Comparison of ENCODE assay signal across 1 cellular context in the genomic region with DNA sequence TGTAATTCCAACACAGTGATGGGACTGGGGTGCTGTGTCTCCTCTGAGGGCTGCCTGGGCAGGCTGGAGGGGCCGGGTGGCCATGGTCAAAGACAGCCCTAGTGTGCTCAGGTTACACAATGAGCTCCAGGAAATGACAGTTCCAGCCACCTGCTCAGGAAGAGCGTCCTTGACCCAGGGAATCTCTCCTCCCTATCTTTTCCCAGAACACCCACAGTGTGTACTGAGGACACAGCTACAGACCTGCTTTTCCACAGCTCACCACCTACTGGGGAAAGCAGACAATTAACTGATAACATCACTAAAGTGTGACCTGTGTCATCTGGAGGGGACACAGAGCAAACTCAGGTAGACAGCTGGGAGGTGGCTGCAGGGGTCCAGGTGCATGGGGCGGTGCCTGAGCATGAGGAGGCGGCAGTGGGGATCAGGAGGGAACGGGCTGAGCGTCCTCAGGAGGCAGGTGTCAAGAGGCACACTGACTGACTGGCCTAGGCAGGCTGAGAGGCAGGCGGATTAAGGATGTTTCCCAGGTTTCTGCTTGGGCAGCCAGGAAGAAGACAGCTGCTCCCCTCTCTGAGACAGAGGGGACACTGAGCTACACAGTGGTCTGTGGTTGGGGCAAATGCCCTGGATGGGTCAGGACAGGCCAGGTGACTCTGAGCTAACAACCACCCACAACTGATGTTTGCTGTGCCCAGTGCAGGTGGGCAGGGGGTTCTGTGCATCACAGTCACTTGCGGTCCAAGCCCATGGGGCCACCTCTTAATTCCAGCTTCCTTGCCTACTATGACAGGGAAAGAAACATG.
TF ChIP-seq lines count a peak whose summit lies in the region.

No MANE protein-coding gene starts in this region.

TF ChIP-seq in HepG2, 621 proteins besides CTCF, POLR2A, EP300 and RAD21 (continues in another document):
- TF ChIP-seq ZNF333 (CRISPR knock-in tag; IDR thresholded peaks at IDR 0.05; ENCODE audit: borderline replicate concordance), result no peak
- TF ChIP-seq ZNF891 (CRISPR knock-in tag; IDR thresholded peaks at IDR 0.05), result no peak; the same call in 1 of the 2 replicates
- TF ChIP-seq SALL1 (CRISPR knock-in tag; IDR thresholded peaks at IDR 0.05), result peak; percentile 98
- peak; percentile 68; the same call in 1 of the 2 replicates for TF ChIP-seq ZFP37 (CRISPR knock-in tag; IDR thresholded peaks at IDR 0.05; ENCODE audit: borderline replicate concordance)
- 0 out of 2 replicates have a peak, but pooled peaks have one; percentile 49 for TF ChIP-seq KMT2A (CRISPR knock-in tag; IDR thresholded peaks at IDR 0.05)
- TF ChIP-seq ZBTB3 (CRISPR knock-in tag; IDR thresholded peaks at IDR 0.05; ENCODE audit: borderline replicate concordance, low read depth), result 0 out of 2 replicates have a peak, but pooled peaks have one; percentile 45
- TF ChIP-seq ZNF12 (CRISPR knock-in tag; IDR thresholded peaks at IDR 0.05), result peak; percentile 63; the same call in 1 of the 2 replicates
- TF ChIP-seq RFXANK (CRISPR knock-in tag; IDR thresholded peaks at IDR 0.05), result no peak
- no peak for TF ChIP-seq MLLT10 (CRISPR knock-in tag; IDR thresholded peaks at IDR 0.05)
- no peak for TF ChIP-seq PHF5A (CRISPR knock-in tag; IDR thresholded peaks at IDR 0.05; ENCODE audit: low read depth, unreplicated experiment)
- TF ChIP-seq HHEX (CRISPR knock-in tag; IDR thresholded peaks at IDR 0.05), result peak; percentile 64
- TF ChIP-seq, protein P1, sequence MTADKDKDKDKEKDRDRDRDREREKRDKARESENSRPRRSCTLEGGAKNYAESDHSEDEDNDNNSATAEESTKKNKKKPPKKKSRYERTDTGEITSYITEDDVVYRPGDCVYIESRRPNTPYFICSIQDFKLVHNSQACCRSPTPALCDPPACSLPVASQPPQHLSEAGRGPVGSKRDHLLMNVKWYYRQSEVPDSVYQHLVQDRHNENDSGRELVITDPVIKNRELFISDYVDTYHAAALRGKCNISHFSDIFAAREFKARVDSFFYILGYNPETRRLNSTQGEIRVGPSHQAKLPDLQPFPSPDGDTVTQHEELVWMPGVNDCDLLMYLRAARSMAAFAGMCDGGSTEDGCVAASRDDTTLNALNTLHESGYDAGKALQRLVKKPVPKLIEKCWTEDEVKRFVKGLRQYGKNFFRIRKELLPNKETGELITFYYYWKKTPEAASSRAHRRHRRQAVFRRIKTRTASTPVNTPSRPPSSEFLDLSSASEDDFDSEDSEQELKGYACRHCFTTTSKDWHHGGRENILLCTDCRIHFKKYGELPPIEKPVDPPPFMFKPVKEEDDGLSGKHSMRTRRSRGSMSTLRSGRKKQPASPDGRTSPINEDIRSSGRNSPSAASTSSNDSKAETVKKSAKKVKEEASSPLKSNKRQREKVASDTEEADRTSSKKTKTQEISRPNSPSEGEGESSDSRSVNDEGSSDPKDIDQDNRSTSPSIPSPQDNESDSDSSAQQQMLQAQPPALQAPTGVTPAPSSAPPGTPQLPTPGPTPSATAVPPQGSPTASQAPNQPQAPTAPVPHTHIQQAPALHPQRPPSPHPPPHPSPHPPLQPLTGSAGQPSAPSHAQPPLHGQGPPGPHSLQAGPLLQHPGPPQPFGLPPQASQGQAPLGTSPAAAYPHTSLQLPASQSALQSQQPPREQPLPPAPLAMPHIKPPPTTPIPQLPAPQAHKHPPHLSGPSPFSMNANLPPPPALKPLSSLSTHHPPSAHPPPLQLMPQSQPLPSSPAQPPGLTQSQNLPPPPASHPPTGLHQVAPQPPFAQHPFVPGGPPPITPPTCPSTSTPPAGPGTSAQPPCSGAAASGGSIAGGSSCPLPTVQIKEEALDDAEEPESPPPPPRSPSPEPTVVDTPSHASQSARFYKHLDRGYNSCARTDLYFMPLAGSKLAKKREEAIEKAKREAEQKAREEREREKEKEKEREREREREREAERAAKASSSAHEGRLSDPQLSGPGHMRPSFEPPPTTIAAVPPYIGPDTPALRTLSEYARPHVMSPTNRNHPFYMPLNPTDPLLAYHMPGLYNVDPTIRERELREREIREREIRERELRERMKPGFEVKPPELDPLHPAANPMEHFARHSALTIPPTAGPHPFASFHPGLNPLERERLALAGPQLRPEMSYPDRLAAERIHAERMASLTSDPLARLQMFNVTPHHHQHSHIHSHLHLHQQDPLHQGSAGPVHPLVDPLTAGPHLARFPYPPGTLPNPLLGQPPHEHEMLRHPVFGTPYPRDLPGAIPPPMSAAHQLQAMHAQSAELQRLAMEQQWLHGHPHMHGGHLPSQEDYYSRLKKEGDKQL (CRISPR knock-in tag; IDR thresholded peaks at IDR 0.05; ENCODE audit: low read depth), result peak; percentile 93
- TF ChIP-seq, protein P2, sequence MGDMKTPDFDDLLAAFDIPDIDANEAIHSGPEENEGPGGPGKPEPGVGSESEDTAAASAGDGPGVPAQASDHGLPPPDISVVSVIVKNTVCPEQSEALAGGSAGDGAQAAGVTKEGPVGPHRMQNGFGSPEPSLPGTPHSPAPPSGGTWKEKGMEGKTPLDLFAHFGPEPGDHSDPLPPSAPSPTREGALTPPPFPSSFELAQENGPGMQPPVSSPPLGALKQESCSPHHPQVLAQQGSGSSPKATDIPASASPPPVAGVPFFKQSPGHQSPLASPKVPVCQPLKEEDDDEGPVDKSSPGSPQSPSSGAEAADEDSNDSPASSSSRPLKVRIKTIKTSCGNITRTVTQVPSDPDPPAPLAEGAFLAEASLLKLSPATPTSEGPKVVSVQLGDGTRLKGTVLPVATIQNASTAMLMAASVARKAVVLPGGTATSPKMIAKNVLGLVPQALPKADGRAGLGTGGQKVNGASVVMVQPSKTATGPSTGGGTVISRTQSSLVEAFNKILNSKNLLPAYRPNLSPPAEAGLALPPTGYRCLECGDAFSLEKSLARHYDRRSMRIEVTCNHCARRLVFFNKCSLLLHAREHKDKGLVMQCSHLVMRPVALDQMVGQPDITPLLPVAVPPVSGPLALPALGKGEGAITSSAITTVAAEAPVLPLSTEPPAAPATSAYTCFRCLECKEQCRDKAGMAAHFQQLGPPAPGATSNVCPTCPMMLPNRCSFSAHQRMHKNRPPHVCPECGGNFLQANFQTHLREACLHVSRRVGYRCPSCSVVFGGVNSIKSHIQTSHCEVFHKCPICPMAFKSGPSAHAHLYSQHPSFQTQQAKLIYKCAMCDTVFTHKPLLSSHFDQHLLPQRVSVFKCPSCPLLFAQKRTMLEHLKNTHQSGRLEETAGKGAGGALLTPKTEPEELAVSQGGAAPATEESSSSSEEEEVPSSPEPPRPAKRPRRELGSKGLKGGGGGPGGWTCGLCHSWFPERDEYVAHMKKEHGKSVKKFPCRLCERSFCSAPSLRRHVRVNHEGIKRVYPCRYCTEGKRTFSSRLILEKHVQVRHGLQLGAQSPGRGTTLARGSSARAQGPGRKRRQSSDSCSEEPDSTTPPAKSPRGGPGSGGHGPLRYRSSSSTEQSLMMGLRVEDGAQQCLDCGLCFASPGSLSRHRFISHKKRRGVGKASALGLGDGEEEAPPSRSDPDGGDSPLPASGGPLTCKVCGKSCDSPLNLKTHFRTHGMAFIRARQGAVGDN (CRISPR knock-in tag; IDR thresholded peaks at IDR 0.05), result peak; percentile 94
- TF ChIP-seq HMG20A (CRISPR knock-in tag; IDR thresholded peaks at IDR 0.05; ENCODE audit: borderline replicate concordance), result peak; percentile 91; the same call in 1 of the 2 replicates
- TF ChIP-seq HOXA9 (CRISPR knock-in tag; IDR thresholded peaks at IDR 0.05; ENCODE audit: borderline replicate concordance), result 0 out of 2 replicates have a peak, but pooled peaks have one; percentile 61
- TF ChIP-seq, protein P3, sequence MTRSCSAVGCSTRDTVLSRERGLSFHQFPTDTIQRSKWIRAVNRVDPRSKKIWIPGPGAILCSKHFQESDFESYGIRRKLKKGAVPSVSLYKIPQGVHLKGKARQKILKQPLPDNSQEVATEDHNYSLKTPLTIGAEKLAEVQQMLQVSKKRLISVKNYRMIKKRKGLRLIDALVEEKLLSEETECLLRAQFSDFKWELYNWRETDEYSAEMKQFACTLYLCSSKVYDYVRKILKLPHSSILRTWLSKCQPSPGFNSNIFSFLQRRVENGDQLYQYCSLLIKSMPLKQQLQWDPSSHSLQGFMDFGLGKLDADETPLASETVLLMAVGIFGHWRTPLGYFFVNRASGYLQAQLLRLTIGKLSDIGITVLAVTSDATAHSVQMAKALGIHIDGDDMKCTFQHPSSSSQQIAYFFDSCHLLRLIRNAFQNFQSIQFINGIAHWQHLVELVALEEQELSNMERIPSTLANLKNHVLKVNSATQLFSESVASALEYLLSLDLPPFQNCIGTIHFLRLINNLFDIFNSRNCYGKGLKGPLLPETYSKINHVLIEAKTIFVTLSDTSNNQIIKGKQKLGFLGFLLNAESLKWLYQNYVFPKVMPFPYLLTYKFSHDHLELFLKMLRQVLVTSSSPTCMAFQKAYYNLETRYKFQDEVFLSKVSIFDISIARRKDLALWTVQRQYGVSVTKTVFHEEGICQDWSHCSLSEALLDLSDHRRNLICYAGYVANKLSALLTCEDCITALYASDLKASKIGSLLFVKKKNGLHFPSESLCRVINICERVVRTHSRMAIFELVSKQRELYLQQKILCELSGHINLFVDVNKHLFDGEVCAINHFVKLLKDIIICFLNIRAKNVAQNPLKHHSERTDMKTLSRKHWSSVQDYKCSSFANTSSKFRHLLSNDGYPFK (CRISPR knock-in tag; IDR thresholded peaks at IDR 0.05; ENCODE audit: borderline replicate concordance), result peak; percentile 54; the same call in 1 of the 2 replicates
- peak; percentile 89 for TF ChIP-seq GTF3A (CRISPR knock-in tag; conservative IDR thresholded peaks at IDR 0.05)
- TF ChIP-seq MAFK (conservative IDR thresholded peaks at IDR 0.05 in 1 of 2, IDR thresholded peaks at IDR 0.05 in 1 of 2; ENCODE audit: low read length in 2 of 2), result no peak
- TF ChIP-seq, protein P4, sequence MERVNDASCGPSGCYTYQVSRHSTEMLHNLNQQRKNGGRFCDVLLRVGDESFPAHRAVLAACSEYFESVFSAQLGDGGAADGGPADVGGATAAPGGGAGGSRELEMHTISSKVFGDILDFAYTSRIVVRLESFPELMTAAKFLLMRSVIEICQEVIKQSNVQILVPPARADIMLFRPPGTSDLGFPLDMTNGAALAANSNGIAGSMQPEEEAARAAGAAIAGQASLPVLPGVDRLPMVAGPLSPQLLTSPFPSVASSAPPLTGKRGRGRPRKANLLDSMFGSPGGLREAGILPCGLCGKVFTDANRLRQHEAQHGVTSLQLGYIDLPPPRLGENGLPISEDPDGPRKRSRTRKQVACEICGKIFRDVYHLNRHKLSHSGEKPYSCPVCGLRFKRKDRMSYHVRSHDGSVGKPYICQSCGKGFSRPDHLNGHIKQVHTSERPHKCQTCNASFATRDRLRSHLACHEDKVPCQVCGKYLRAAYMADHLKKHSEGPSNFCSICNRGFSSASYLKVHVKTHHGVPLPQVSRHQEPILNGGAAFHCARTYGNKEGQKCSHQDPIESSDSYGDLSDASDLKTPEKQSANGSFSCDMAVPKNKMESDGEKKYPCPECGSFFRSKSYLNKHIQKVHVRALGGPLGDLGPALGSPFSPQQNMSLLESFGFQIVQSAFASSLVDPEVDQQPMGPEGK (CRISPR knock-in tag; IDR thresholded peaks at IDR 0.05), result peak; percentile 92
- TF ChIP-seq JUNB (CRISPR knock-in tag; IDR thresholded peaks at IDR 0.05; ENCODE audit: borderline replicate concordance), result peak; percentile 62; the same call in 1 of the 2 replicates
- peak; percentile 98 for TF ChIP-seq ZEB1 (IDR thresholded peaks at IDR 0.05; ENCODE audit: insufficient replicate concordance, low read depth)
- peak; percentile 96; the same call in 1 of the 2 replicates for TF ChIP-seq MIER3 (CRISPR knock-in tag; IDR thresholded peaks at IDR 0.05; ENCODE audit: borderline replicate concordance)
- TF ChIP-seq MTF2 (CRISPR knock-in tag; IDR thresholded peaks at IDR 0.05; ENCODE audit: borderline replicate concordance), result no peak
- no peak for TF ChIP-seq RBM39 (IDR thresholded peaks at IDR 0.05; ENCODE audit: low read depth, low read length, poor library complexity, severe bottlenecking)
- TF ChIP-seq, protein P5, sequence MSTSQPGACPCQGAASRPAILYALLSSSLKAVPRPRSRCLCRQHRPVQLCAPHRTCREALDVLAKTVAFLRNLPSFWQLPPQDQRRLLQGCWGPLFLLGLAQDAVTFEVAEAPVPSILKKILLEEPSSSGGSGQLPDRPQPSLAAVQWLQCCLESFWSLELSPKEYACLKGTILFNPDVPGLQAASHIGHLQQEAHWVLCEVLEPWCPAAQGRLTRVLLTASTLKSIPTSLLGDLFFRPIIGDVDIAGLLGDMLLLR (CRISPR knock-in tag; IDR thresholded peaks at IDR 0.05), result no peak
- TF ChIP-seq GZF1 (CRISPR knock-in tag; IDR thresholded peaks at IDR 0.05), result no peak
- peak; percentile 98 for TF ChIP-seq SOX5 (CRISPR knock-in tag; IDR thresholded peaks at IDR 0.05; ENCODE audit: borderline replicate concordance)
- TF ChIP-seq, protein P6, sequence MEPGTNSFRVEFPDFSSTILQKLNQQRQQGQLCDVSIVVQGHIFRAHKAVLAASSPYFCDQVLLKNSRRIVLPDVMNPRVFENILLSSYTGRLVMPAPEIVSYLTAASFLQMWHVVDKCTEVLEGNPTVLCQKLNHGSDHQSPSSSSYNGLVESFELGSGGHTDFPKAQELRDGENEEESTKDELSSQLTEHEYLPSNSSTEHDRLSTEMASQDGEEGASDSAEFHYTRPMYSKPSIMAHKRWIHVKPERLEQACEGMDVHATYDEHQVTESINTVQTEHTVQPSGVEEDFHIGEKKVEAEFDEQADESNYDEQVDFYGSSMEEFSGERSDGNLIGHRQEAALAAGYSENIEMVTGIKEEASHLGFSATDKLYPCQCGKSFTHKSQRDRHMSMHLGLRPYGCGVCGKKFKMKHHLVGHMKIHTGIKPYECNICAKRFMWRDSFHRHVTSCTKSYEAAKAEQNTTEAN (CRISPR knock-in tag; conservative IDR thresholded peaks at IDR 0.05), result peak; percentile 81; the same call in 1 of the 2 replicates
- peak; percentile 95 for TF ChIP-seq FOXO1 (CRISPR knock-in tag; IDR thresholded peaks at IDR 0.05)
- TF ChIP-seq MTA1 (CRISPR knock-in tag; IDR thresholded peaks at IDR 0.05; ENCODE audit: borderline replicate concordance), result peak; percentile 92
- TF ChIP-seq GLI4 (CRISPR knock-in tag; IDR thresholded peaks at IDR 0.05; ENCODE audit: borderline replicate concordance), result no peak; the same call in 1 of the 2 replicates
- TF ChIP-seq, protein P7, sequence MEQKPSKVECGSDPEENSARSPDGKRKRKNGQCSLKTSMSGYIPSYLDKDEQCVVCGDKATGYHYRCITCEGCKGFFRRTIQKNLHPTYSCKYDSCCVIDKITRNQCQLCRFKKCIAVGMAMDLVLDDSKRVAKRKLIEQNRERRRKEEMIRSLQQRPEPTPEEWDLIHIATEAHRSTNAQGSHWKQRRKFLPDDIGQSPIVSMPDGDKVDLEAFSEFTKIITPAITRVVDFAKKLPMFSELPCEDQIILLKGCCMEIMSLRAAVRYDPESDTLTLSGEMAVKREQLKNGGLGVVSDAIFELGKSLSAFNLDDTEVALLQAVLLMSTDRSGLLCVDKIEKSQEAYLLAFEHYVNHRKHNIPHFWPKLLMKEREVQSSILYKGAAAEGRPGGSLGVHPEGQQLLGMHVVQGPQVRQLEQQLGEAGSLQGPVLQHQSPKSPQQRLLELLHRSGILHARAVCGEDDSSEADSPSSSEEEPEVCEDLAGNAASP (CRISPR knock-in tag; IDR thresholded peaks at IDR 0.05; ENCODE audit: borderline replicate concordance), result peak; percentile 99
- TF ChIP-seq ZNF296 (CRISPR knock-in tag; conservative IDR thresholded peaks at IDR 0.05), result no peak
- TF ChIP-seq, protein P8, sequence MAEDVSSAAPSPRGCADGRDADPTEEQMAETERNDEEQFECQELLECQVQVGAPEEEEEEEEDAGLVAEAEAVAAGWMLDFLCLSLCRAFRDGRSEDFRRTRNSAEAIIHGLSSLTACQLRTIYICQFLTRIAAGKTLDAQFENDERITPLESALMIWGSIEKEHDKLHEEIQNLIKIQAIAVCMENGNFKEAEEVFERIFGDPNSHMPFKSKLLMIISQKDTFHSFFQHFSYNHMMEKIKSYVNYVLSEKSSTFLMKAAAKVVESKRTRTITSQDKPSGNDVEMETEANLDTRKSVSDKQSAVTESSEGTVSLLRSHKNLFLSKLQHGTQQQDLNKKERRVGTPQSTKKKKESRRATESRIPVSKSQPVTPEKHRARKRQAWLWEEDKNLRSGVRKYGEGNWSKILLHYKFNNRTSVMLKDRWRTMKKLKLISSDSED (CRISPR knock-in tag; IDR thresholded peaks at IDR 0.05), result no peak
- TF ChIP-seq ETV6 (CRISPR knock-in tag; conservative IDR thresholded peaks at IDR 0.05), result 0 out of 2 replicates have a peak, but pooled peaks have one; percentile 39
